ENCODE assay signal across 27 cellular contexts in genomic region chr2:191496838-191497237, GRCh38.
"Had no signal": no experiment of that assay in that cellular context is flagged by ENCODE, and none has a peak within 500 bp of the region (broad histone marks: within the 10 kb centered on the region; RNA-seq: fewer than 3 reads in every experiment).

No MANE protein-coding gene starts in this region.

- H3K79me2 ChIP-seq: hepatocyte had no signal

- H3K4me2 ChIP-seq: hepatocyte had no signal

- H2AFZ ChIP-seq: hepatocyte had no signal

- H3K9me3 ChIP-seq: colonic mucosa, esophagus muscularis mucosa, gastroesophageal sphincter, heart left ventricle, lower lobe of right lung, mucosa of descending colon had no signal

- ATAC-seq: effector memory CD8-positive, alpha-beta T cell; foreskin keratinocyte; gastroesophageal sphincter; heart left ventricle; left colon; left lobe of liver; left ventricle myocardium superior; lower lobe of right lung; mucosa of descending colon; naive thymus-derived CD4-positive, alpha-beta T cell had no signal

- H3K27me3 ChIP-seq: colonic mucosa, esophagus muscularis mucosa, foreskin keratinocyte, gastroesophageal sphincter, heart left ventricle, hepatocyte had no signal

- H3K27ac Mint-ChIP-seq: dendritic cell treated with granulocyte-macrophage colony-stimulating factor and Interleukin-4, amounts not matched to agents 40 ng/mL and 50 ng/mL, for 4 days; effector memory CD8-positive, alpha-beta T cell; endodermal cell; immature natural killer cell; mesothelial cell of epicardium had no signal

- H3K4me3 ChIP-seq: colonic mucosa, esophagus muscularis mucosa, gastroesophageal sphincter, heart left ventricle, hepatocyte, lower lobe of right lung, mucosa of descending colon had no signal

- H3K36me3 Mint-ChIP-seq: immature natural killer cell; mesothelial cell of epicardium; naive thymus-derived CD4-positive, alpha-beta T cell had no signal

- H3K27ac ChIP-seq: colonic mucosa, epithelial cell of prostate, esophagus muscularis mucosa, foreskin keratinocyte, gastroesophageal sphincter, heart left ventricle, hepatocyte, lower lobe of right lung had no signal

- FAIRE-seq: endometrium, frontal cortex, kidney had no signal

- H3K27me3 Mint-ChIP-seq: dendritic cell treated with granulocyte-macrophage colony-stimulating factor and Interleukin-4, amounts not matched to agents 40 ng/mL and 50 ng/mL, for 4 days had no signal

- H3K4me1 ChIP-seq: colonic mucosa, foreskin keratinocyte had no signal

- H3K36me3 ChIP-seq: colonic mucosa, esophagus muscularis mucosa, gastroesophageal sphincter, heart left ventricle, lower lobe of right lung had no signal

- H3K4me1 Mint-ChIP-seq: immature natural killer cell; naive thymus-derived CD4-positive, alpha-beta T cell had no signal

- DNase-seq: colonic mucosa; cortex of kidney; effector CD8-positive, alpha-beta T cell; effector memory CD8-positive, alpha-beta T cell; foreskin keratinocyte; heart left ventricle; hypothalamus; immature natural killer cell; islet precursor cell; kidney; kidney glomerular epithelial cell; left colon; left ventricle myocardium superior; lower lobe of right lung; mesenchymal stem cell; mucosa of descending colon; naive thymus-derived CD4-positive, alpha-beta T cell had no signal

- H3K4me3 Mint-ChIP-seq: dendritic cell treated with granulocyte-macrophage colony-stimulating factor and Interleukin-4, amounts not matched to agents 40 ng/mL and 50 ng/mL, for 4 days; effector memory CD8-positive, alpha-beta T cell; endodermal cell; immature natural killer cell; mesothelial cell of epicardium; naive thymus-derived CD4-positive, alpha-beta T cell had no signal

- H3K9me3 Mint-ChIP-seq: dendritic cell treated with granulocyte-macrophage colony-stimulating factor and Interleukin-4, amounts not matched to agents 40 ng/mL and 50 ng/mL, for 4 days; effector memory CD8-positive, alpha-beta T cell; immature natural killer cell; naive thymus-derived CD4-positive, alpha-beta T cell had no signal
